In the genomic region with DNA sequence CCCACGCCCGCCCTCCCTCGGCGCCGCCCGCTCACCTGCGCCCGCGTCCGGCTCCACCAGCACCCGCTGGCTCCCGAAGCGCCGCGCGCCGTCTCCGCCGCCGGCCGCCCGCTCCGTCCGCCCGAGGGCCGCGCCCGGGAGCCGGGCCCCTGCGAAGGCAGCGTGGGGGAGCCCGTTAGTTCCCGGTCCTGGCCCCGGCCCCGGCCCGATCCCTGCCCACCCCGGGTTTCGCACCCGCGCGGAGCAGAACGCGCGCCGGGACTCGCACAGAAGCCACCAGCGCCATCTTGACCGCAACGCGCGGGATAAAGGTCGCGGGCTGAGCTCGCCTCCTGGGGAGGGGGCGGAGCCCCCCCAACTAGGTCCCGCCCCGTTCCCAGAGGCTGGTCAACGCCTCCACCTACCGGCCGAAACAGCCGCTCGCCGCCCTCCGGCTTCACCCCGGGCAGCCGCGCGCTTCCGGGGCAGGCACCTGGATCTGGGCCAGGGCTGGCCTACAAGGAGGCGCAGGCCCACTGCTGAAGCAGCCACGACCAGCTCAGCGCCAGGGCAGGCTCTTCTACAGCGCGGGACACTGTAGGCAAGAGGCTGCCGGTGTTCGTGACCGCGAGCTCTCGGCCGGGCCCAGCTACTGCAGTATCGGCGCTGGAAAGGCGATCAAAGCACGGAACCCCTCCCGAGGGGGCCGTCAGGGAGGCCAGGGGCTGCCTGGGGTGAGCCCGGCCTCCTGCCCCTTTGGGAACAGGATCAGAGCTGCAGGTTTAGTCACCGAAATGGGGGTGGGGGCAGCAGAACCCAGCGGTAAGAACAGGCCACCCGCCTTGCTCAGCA, we compare ENCODE assay signal across 8 cellular contexts. TPM values are rescaled to one million over a fixed set of nuclear protein-coding genes. Genes with fewer than 3 reads are reported as not detected.
A peak's percentile ranks its signal among the peaks of the same experiment; 100 is the strongest.
DNase-seq lines count a peak whose midpoint lies in the region; FAIRE-seq and TF ChIP-seq lines count a peak whose summit lies in the region.

A gene with protein sequence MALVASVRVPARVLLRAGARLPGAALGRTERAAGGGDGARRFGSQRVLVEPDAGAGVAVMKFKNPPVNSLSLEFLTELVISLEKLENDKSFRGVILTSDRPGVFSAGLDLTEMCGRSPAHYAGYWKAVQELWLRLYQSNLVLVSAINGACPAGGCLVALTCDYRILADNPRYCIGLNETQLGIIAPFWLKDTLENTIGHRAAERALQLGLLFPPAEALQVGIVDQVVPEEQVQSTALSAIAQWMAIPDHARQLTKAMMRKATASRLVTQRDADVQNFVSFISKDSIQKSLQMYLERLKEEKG (minus strand): TSS at position 307 of the 831 bp plus-strand sequence. CDS start 21 bp downstream, at position 286.

- H3K27ac ChIP-seq in neutrophil = peak within 1 kb of the TSS; percentile 83
- peak within 1 kb of the TSS; percentile 84 for H3K27ac ChIP-seq in substantia nigra (ENCODE audit: low read depth, low read length, poor library complexity, severe bottlenecking)

- H3K27me3 ChIP-seq in MG63 (no peaks in the 10 kb centered on the region), neutrophil (no peaks in the 10 kb centered on the region)

- H3K9me3 ChIP-seq in MG63 = no peaks in the 10 kb centered on the region
- H3K9me3 ChIP-seq in neutrophil = no peaks in the 10 kb centered on the region

- H3K4me3 ChIP-seq in MG63 = peak within 1 kb of the TSS; percentile 73
- H3K4me3 ChIP-seq in neutrophil (ENCODE audit: low read depth in 1 of 2, low read length in 1 of 2) = peak within 1 kb of the TSS; percentile 73

- in situ Hi-C loops in SK-MEL-5 (cut with HindIII; ENCODE audit: low pct_unique_long_range_greater_than_20kb, low sequenced_read_pairs) = no loop called here

- TF ChIP-seq CTCF in neutrophil (IDR thresholded peaks at IDR 0.05) = peak; percentile 96

- peaks cover 16 to 21% of the 10 kb centered on the region in 2 experiments for H3K4me1 ChIP-seq in neutrophil (ENCODE audit: control insufficient read depth in 1 of 2, insufficient read depth in 1 of 2, low read depth in 1 of 2, low read length in 1 of 2)

- peaks cover 71% of the 10 kb centered on the region for H3K36me3 ChIP-seq in MG63
- peaks cover 39% of the 10 kb centered on the region for H3K36me3 ChIP-seq in neutrophil

- peak; percentile 97 for DNase-seq in H54 (ENCODE audit: insufficient read length, low spot score)
- peak; percentile 99 for DNase-seq in MG63
- DNase-seq in SK-MEL-5 (ENCODE audit: low read depth, low spot score) = peak; percentile 88
- peak; percentile 82 for DNase-seq in activated naive CD4-positive, alpha-beta T cell treated with Interleukin-2 at 50 U/mL for 16 hours
- DNase-seq in frontal cortex (ENCODE audit: low spot score in 2 of 2) = peak; percentile 100
- DNase-seq in substantia nigra (lab: John Stamatoyannopoulos, UW) = peak; percentile 57 to 97 (median 91)

- peak; percentile 63 for TF ChIP-seq POLR2A in H54 (IDR thresholded peaks at IDR 0.05; ENCODE audit: low read depth, low read length)

- peak; percentile 98 for FAIRE-seq in G401.6 (lab: Jason Lieb, UNC)
- FAIRE-seq in H54 (lab: Jason Lieb, UNC) = peak; percentile 20
- FAIRE-seq in frontal cortex (lab: Jason Lieb, UNC) = no peak

RNA-seq across cellular contexts. Expression of the gene that starts here (rescaled TPM):
- 41.1 and 83.9 TPM in 2 replicates for total RNA-seq in MG63 (2014; rRNA removed; shearing (Covaris generic); ENCODE audit: low replicate concordance)
- total RNA-seq in SK-MEL-5 (2014; rRNA removed; shearing (Covaris generic)) = 44.5 and 47.7 TPM in 2 replicates
- 81.1 and 98.0 TPM in 2 replicates for polyA plus RNA-seq in SK-MEL-5 (2015; cell fraction: cytosol; rRNA removed)
- 40.1 and 60.3 TPM in 2 replicates for polyA plus RNA-seq in SK-MEL-5 (2015; cell fraction: nucleus; rRNA removed)
- 10.2 TPM for total RNA-seq in frontal cortex

Comparison
In these comparisons a context has a peak if more than half of its experiments do, and no peak if none do; other contexts are left out.
1. Peak in every context shown above with its lines: DNase-seq, H3K4me3 ChIP-seq and H3K27ac ChIP-seq.